Comparison of ENCODE assay signal across 17 cellular contexts in the genomic region with DNA sequence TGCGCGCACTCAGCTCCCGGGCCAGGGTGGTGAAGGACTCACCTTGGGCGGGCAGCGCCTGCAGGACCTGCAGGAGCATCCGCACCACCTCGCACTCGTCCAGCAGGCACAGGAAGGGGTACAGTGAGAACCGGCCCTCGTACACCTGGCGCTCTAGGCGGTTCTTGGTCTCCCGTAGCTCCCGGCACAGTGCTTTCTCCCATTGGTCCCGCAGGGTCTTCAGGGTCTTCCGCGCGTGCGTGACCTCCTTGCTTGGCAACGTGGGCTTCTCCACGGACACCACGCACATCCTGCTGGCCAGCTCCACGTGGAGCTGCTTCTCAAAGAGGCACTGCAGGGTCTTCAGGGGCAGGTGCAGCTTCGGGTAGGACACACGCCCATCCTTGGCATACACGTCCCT.
"Had no signal": no experiment of that assay in that cellular context is flagged by ENCODE, and none has a peak within 500 bp of the region (broad histone marks: within the 10 kb centered on the region; RNA-seq: fewer than 3 reads in every experiment).

No MANE protein-coding gene starts in this region.

- H3K9me3 Mint-ChIP-seq: activated naive CD8-positive, alpha-beta T cell treated with anti-CD3 and anti-CD28 coated beads, Interleukin-2, amount 10 ng/mL, durations not matched to agents 7 days and 5 days; natural killer cell had no signal

- H3K27me3 Mint-ChIP-seq: type B pancreatic cell had no signal

- H3K4me3 ChIP-seq: vagina had no signal

- H3K4me3 Mint-ChIP-seq: activated CD8-positive, alpha-beta memory T cell treated with anti-CD3 and anti-CD28 coated beads, Interleukin-2, amount 10 ng/mL, durations not matched to agents 7 days and 5 days; activated CD8-positive, alpha-beta T cell treated with anti-CD3 and anti-CD28 coated beads, Interleukin-2, amount 10 ng/mL, durations not matched to agents 7 days and 5 days; endodermal cell; mesothelial cell of epicardium; natural killer cell; type B pancreatic cell had no signal

- H3K4me1 Mint-ChIP-seq: activated naive CD8-positive, alpha-beta T cell treated with anti-CD3 and anti-CD28 coated beads, Interleukin-2, amount 10 ng/mL, durations not matched to agents 7 days and 5 days; mesothelial cell of epicardium; natural killer cell had no signal

- H3K36me3 ChIP-seq: brain microvascular endothelial cell, vagina had no signal

- H3K27ac Mint-ChIP-seq: activated CD8-positive, alpha-beta memory T cell treated with anti-CD3 and anti-CD28 coated beads, Interleukin-2, amount 10 ng/mL, durations not matched to agents 7 days and 5 days; activated CD8-positive, alpha-beta T cell treated with anti-CD3 and anti-CD28 coated beads, Interleukin-2, amount 10 ng/mL, durations not matched to agents 7 days and 5 days; activated naive CD8-positive, alpha-beta T cell treated with anti-CD3 and anti-CD28 coated beads, Interleukin-2, amount 10 ng/mL, durations not matched to agents 7 days and 5 days; endodermal cell; mesothelial cell of epicardium; natural killer cell; type B pancreatic cell had no signal

- H3K27me3 ChIP-seq: vagina had no signal

- ATAC-seq: left cardiac atrium, natural killer cell had no signal

- H3K27ac ChIP-seq: brain microvascular endothelial cell, vagina, VCaP had no signal

- H3K36me3 Mint-ChIP-seq: mesothelial cell of epicardium, type B pancreatic cell had no signal

- DNase-seq: activated effector memory CD4-positive, alpha-beta T cell treated with Interleukin-2 at 50 U/mL for 16 hours; activated naive CD8-positive, alpha-beta T cell treated with anti-CD3 and anti-CD28 coated beads, Interleukin-2, amount 10 ng/mL, durations not matched to agents 7 days and 5 days; brain microvascular endothelial cell; cortex of kidney; endodermal cell; hippocampal formation; left cardiac atrium; mammary epithelial cell; natural killer cell; stimulated activated naive CD4-positive, alpha-beta T cell treated with Interleukin-2 at 50 U/mL for 16 hours; T-helper 9 cell had no signal

- H3K9me3 ChIP-seq: vagina had no signal
